In the genomic region with DNA sequence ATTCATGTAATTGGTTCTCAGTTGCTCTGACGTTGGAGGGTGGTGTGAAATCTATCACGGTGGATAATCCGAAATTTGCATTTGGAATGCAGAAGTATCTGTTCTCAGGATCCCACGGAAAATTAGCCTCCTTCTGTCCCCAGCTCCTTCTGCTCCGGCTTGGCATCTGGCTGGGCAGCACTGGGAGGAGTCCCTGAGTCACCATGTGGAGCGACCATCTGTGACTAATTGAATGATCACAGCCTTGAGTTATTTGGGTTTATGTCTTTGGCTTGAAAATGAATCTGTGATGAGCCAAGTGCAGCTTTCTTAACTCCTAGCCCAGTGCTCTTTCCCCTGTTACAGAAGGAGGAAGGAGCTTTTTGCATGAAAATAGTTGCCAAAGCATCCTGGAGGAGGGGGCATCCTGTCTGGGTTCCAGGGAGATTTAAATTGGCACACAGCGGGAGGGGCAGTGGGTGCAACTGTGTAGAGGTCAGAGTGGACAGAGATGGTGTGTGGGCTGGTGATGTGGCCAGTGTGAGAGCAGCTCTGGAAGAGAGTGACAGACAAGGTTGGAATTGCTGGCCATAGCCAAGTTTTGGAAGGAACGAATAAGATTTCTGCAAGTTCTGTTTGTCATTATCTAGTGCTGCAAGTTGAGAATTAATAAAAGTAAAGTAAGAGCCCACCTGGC, we compare ENCODE assay signal across 1 cellular context.
TF ChIP-seq lines count a peak whose summit lies in the region.

No MANE protein-coding gene starts in this region.

TF ChIP-seq in IMR-90, 13 proteins besides CTCF, POLR2A, EP300 and RAD21 (continued from another document):
- TF ChIP-seq MAZ (IDR thresholded peaks at IDR 0.05; ENCODE audit: borderline replicate concordance, low read depth, low read length) (no peak), NFE2L2 (IDR thresholded peaks at IDR 0.05; ENCODE audit: low read depth, low read length) (no peak)
